ENCODE assay signal across 9 cellular contexts in genomic region chr15:63372018-63372705, GRCh38. TPM values are rescaled to one million over a fixed set of nuclear protein-coding genes. Genes with fewer than 3 reads are reported as not detected.
DNase-seq lines count a peak whose midpoint lies in the region; ATAC-seq and TF ChIP-seq lines count a peak whose summit lies in the region.
"Had no signal": no experiment of that assay in that cellular context is flagged by ENCODE, and none has a peak within 500 bp of the region (broad histone marks: within the 10 kb centered on the region; RNA-seq: fewer than 3 reads in every experiment).

No MANE protein-coding gene starts in this region.

- CTCF ChIA-PET in PC-9 (lab: Charles Lee), result interaction anchor here (1.0 kb wide), 1 partner anchor 94 kb away, joined by 3 read pairs; no protein-coding TSS in a partner anchor

- H3K9ac ChIP-seq in endodermal cell (ENCODE audit: extremely low read depth, low read length, poor library complexity, severe bottlenecking), result no peak overlapping the region
- H3K9ac ChIP-seq: KMS-11 had no signal

- no peaks in the 10 kb centered on the region for H3K27me3 ChIP-seq in PC-9 (ENCODE audit: insufficient read depth, low read depth)
- H3K27me3 ChIP-seq in esophagus (ENCODE audit: control insufficient read depth in 1 of 2, insufficient read depth in 2 of 2, low read length in 2 of 2), result no peaks in the 10 kb centered on the region
- no peaks in the 10 kb centered on the region for H3K27me3 ChIP-seq in sigmoid colon
- no peaks in the 10 kb centered on the region for H3K27me3 ChIP-seq in endodermal cell (ENCODE audit: control insufficient read depth, insufficient read depth, low read length, poor library complexity, severe bottlenecking)

- H3K27me3 Mint-ChIP-seq in endodermal cell (ENCODE audit: insufficient read depth), result peaks cover 22% of the 10 kb centered on the region

- 54 to 61% methylated on average over 12 of the region's 12 CpGs for WGBS in esophagus, 2 donors
- 79 to 82% methylated on average over 12 of the region's 12 CpGs for WGBS in sigmoid colon, 2 donors
- 88 to 98% methylated on average over 11 to 12 of the region's 12 CpGs for WGBS in endodermal cell (ENCODE audit: insufficient coverage in 1 of 2, insufficient read length in 1 of 2), 2 experiments

- ATAC-seq in GM18505 (IDR thresholded peaks at IDR 0.05; ENCODE audit: unreplicated experiment) (no peak), HG02870 (IDR thresholded peaks at IDR 0.05; ENCODE audit: unreplicated experiment) (no peak), GM18519 (IDR thresholded peaks at IDR 0.05; ENCODE audit: low FRiP score, unreplicated experiment) (no peak)

- H3K27ac Mint-ChIP-seq in endodermal cell, result no peak overlapping the region

- no peak overlapping the region for H3K4me3 ChIP-seq in PC-9
- H3K4me3 ChIP-seq in esophagus (ENCODE audit: low read depth in 1 of 2, low read length in 2 of 2), result no peak overlapping the region
- H3K4me3 ChIP-seq in sigmoid colon, result no peak overlapping the region
- H3K4me3 ChIP-seq in endodermal cell (ENCODE audit: low read length), result no peak overlapping the region

- H3K4me2 ChIP-seq in PC-9, result no peak overlapping the region; the same call in 1 of the 2 replicates
- H3K4me2 ChIP-seq: KMS-11 had no signal

- H3K27ac ChIP-seq in PC-9 (no peak overlapping the region), esophagus (ENCODE audit: low read depth in 2 of 2, low read length in 1 of 2) (peak overlapping the region; percentile 92 to 94), sigmoid colon (peak overlapping the region in 3 of 4 donors; percentile 7 to 73 (median 19)), endodermal cell (ENCODE audit: low read depth, low read length) (no peak overlapping the region)
- H3K27ac ChIP-seq: KMS-11 had no signal

- no peak overlapping the region for H3K4me3 Mint-ChIP-seq in endodermal cell

- H3K9me2 ChIP-seq in PC-9 (ENCODE audit: insufficient read depth), result no peaks in the 10 kb centered on the region

- no peaks in the 10 kb centered on the region for H3K79me2 ChIP-seq in PC-9 (ENCODE audit: low read depth)

- intact Hi-C loops in PC-9 (cut with micrococcal nuclease; ENCODE audit: unreplicated experiment), result no loop called here
- intact Hi-C loops in sigmoid colon (cut with DNase I), result no loop called here

- H3K9me3 ChIP-seq in PC-9 (ENCODE audit: insufficient read depth, low read depth) (no peaks in the 10 kb centered on the region), esophagus (ENCODE audit: control insufficient read depth in 2 of 2, insufficient read depth in 1 of 2, low read depth in 1 of 2, low read length in 1 of 2) (no peaks in the 10 kb centered on the region), sigmoid colon (no peaks in the 10 kb centered on the region), endodermal cell (ENCODE audit: control insufficient read depth, low read length) (no peaks in the 10 kb centered on the region)

- peaks cover 23% of the 10 kb centered on the region; the same call in 1 of the 2 replicates for H3F3A ChIP-seq in PC-9 (ENCODE audit: insufficient read depth, low read depth)

- H2AFZ ChIP-seq in PC-9, result no peak overlapping the region

- H3K4me1 ChIP-seq in PC-9 (replicated peaks; ENCODE audit: insufficient read depth) (peaks cover 47% of the 10 kb centered on the region), esophagus (ENCODE audit: control insufficient read depth in 2 of 2, insufficient read depth in 2 of 2, low read length in 1 of 2) (peaks cover 4 to 39% of the 10 kb centered on the region in 2 donors), sigmoid colon (peaks cover 0 to 32% (median 26%) of the 10 kb centered on the region in 4 donors), endodermal cell (ENCODE audit: control insufficient read depth, insufficient read depth, low read length) (no peaks in the 10 kb centered on the region)

- H3K4me1 Mint-ChIP-seq in endodermal cell, result peaks cover 10% of the 10 kb centered on the region

- H4K20me1 ChIP-seq in PC-9 (ENCODE audit: insufficient read depth), result no peaks in the 10 kb centered on the region

- BruUV-seq in PC-9 (replicated peaks; lab: Mats Ljungman, UMichigan), result TSS peak; percentile 63

- POLR2A ChIA-PET in PC-9 (lab: Charles Lee; ENCODE audit: unreplicated experiment), result interaction anchor here (0.5 kb wide), 1 partner anchor 397 kb away, joined by 36 read pairs; no protein-coding TSS in a partner anchor

- no peak for TF ChIP-seq POLR2A in sigmoid colon (IDR thresholded peaks at IDR 0.05)
- no peak for TF ChIP-seq POLR2A in GM18505 (IDR thresholded peaks at IDR 0.05; ENCODE audit: borderline replicate concordance, extremely low read depth, insufficient read depth, insufficient read length)

- TF ChIP-seq EP300 in sigmoid colon (IDR thresholded peaks at IDR 0.05), result no peak

- DNase-seq in GOT3 (lab: John Stamatoyannopoulos, UW), result peak; percentile 82
- peak; percentile 60 to 65 for DNase-seq in PC-9
- peak; percentile 74 for DNase-seq in sigmoid colon
- no peak for DNase-seq in endodermal cell

- H3K36me3 ChIP-seq in PC-9 (ENCODE audit: low read depth) (no peaks in the 10 kb centered on the region), esophagus (ENCODE audit: control insufficient read depth in 2 of 2, insufficient read depth in 2 of 2, low read length in 1 of 2) (peaks cover 0 to 6% of the 10 kb centered on the region in 2 donors), sigmoid colon (no peaks in the 10 kb centered on the region), endodermal cell (ENCODE audit: control insufficient read depth, insufficient read depth, low read length) (no peaks in the 10 kb centered on the region)

- no peaks in the 10 kb centered on the region for H3K9me3 Mint-ChIP-seq in endodermal cell

- TF ChIP-seq CTCF in PC-9 (conservative IDR thresholded peaks at IDR 0.05), result no peak
- no peak for TF ChIP-seq CTCF in sigmoid colon (IDR thresholded peaks at IDR 0.05)
- no peak for TF ChIP-seq CTCF in endodermal cell (conservative IDR thresholded peaks at IDR 0.05)

- H3K36me3 Mint-ChIP-seq in endodermal cell (ENCODE audit: low read depth), result no peaks in the 10 kb centered on the region

RNA-seq across cellular contexts. Expression of gene CA12, which starts 9.5 kb away (rescaled TPM):
- total RNA-seq in PC-9 (2021) (3.8 and 4.6 TPM in 2 replicates), sigmoid colon (1 to 10 TPM in 2 of 4 donors, under 1 TPM in 2; 0.14 to 2.2 (median 1.3) TPM), endodermal cell (1 to 10 TPM; 1.2 to 2.1 TPM)
- polyA plus RNA-seq in esophagus (10 to 100 TPM; 32.2 to 35.0 TPM), sigmoid colon (10 to 100 TPM; 21.0 to 76.2 (median 29.4) TPM)
- polyA plus RNA-seq in endodermal cell (2013, experiment 1 of 2), result 0.57 TPM
- 0.58 TPM for polyA plus RNA-seq in endodermal cell (2013, experiment 2 of 2)

Comparison
In these comparisons a context has a peak if more than half of its experiments do, and no peak if none do; other contexts are left out.
1. H3K27ac ChIP-seq: peak in esophagus (2 of 2) and sigmoid colon (3 of 4); none in PC-9 (single experiment) and endodermal cell (single experiment).